In genomic region chr6:127462391-127462790, GRCh38 we compare ENCODE assay signal across 19 cellular contexts. TPM values are rescaled to one million over a fixed set of nuclear protein-coding genes. Genes with fewer than 3 reads are reported as not detected.
DNase-seq lines count a peak whose midpoint lies in the region; ATAC-seq and TF ChIP-seq lines count a peak whose summit lies in the region.
"Had no signal": no experiment of that assay in that cellular context is flagged by ENCODE, and none has a peak within 500 bp of the region (broad histone marks: within the 10 kb centered on the region; RNA-seq: fewer than 3 reads in every experiment).

No MANE protein-coding gene starts in this region.

- intact Hi-C loops in left lung (cut with DNase I) (loop anchor here in 1 of 2 donors (10.0 kb wide), 1 partner anchor 52 kb away; the partner anchor contains the start of gene MTCL3), tibial artery (cut with DNase I; ENCODE audit: low total_unique reads) (no loop called here)

- H3K27ac ChIP-seq in HEK293 (ENCODE audit: extremely low read depth, low read depth, low read length) (no peak overlapping the region), VCaP (peak overlapping the region; percentile 68), left lung (peak overlapping the region; percentile 70 to 80), tibial artery (peak overlapping the region; percentile 72 to 75)
- H3K27ac ChIP-seq: right lobe of liver, suprapubic skin had no signal

- no peak for TF ChIP-seq CTCF in HEK293 (tag by site-specific recombination; IDR thresholded peaks at IDR 0.05)
- no peak for TF ChIP-seq CTCF in VCaP (conservative IDR thresholded peaks at IDR 0.05)
- TF ChIP-seq CTCF in left lung (IDR thresholded peaks at IDR 0.05): no peak
- TF ChIP-seq CTCF in tibial artery (IDR thresholded peaks at IDR 0.05): no peak

- H3K4me1 ChIP-seq in HEK293 (ENCODE audit: control insufficient read depth, insufficient read depth, low read length): peaks cover 13% of the 10 kb centered on the region
- H3K4me1 ChIP-seq in left lung: peaks cover 0 to 21% of the 10 kb centered on the region in 2 donors
- peaks cover 0 to 54% (median 26%) of the 10 kb centered on the region in 4 donors for H3K4me1 ChIP-seq in tibial artery

- ATAC-seq in left lung: no peak
- no peak for ATAC-seq in GM18867 (IDR thresholded peaks at IDR 0.05; ENCODE audit: unreplicated experiment)

- DNase-seq in left lung (no peak), tibial artery (no peak), amniotic stem cell (lab: John Stamatoyannopoulos, UW) (no peak), NCI-H510A (lab: John Stamatoyannopoulos, UW) (no peak)
- DNase-seq: activated CD8-positive, alpha-beta memory T cell treated with anti-CD3 and anti-CD28 coated beads, Interleukin-2, amount 50 U/mL, for 48 hours; activated gamma-delta T cell treated with Interleukin-2 at 50 U/mL for 16 hours; aorta; C1 segment of cervical spinal cord; DMS79 treated with DMSO at 0.1 percent for 48 hours; Karpas-422; NCI-H1436 treated with DMSO at 0.1 percent for 48 hours; NCI-H226; right lobe of liver; SHP77 treated with DMSO at 0.1 percent for 48 hours; stimulated activated CD4-positive, alpha-beta T cell treated with anti-CD3 and anti-CD28 coated beads, Interleukin-2, amount 100 ng/mL, for 48 hours had no signal

- POLR2A ChIA-PET in HEK293 (lab: Yijun Ruan, JAX): no interaction called here

- H3K27me3 ChIP-seq in left lung (no peaks in the 10 kb centered on the region), tibial artery (no peaks in the 10 kb centered on the region)
- H3K27me3 ChIP-seq: right lobe of liver, suprapubic skin had no signal

- CTCF ChIA-PET in HEK293 (lab: Yijun Ruan, JAX): interaction anchor here (0.5 to 3.6 kb wide), 13 partner anchors 8 to 180 kb away, joined by 3 to 36 read pairs (median 5); no protein-coding TSS in a partner anchor

- H3K9me3 ChIP-seq in HEK293 (ENCODE audit: control insufficient read depth, insufficient read depth, low read depth, low read length) (no peaks in the 10 kb centered on the region), left lung (no peaks in the 10 kb centered on the region), tibial artery (no peaks in the 10 kb centered on the region)
- H3K9me3 ChIP-seq: right lobe of liver, suprapubic skin had no signal

- H3K4me3 ChIP-seq in HEK293 (ENCODE audit: low read depth, low read length) (no peak overlapping the region), left lung (no peak overlapping the region), tibial artery (no peak overlapping the region)
- H3K4me3 ChIP-seq: right lobe of liver, suprapubic skin had no signal

- no peaks in the 10 kb centered on the region for H3K36me3 ChIP-seq in HEK293 (ENCODE audit: control insufficient read depth in 2 of 2, insufficient read depth in 1 of 2, low read length in 2 of 2)
- no peaks in the 10 kb centered on the region for H3K36me3 ChIP-seq in left lung
- H3K36me3 ChIP-seq in tibial artery: no peaks in the 10 kb centered on the region
- H3K36me3 ChIP-seq: right lobe of liver, suprapubic skin had no signal

TF ChIP-seq in HEK293, 187 proteins besides CTCF, POLR2A, EP300 and RAD21:
- TF ChIP-seq ZNF366 (tag by site-specific recombination; conservative IDR thresholded peaks at IDR 0.05) (no peak), ZBTB17 (tag by site-specific recombination; IDR thresholded peaks at IDR 0.05) (peak; percentile 20; the same call in 1 of the 2 replicates)

RNA-seq across cellular contexts. Expression of gene KIAA0408, which starts 3.2 kb away (rescaled TPM):
- 10 to 100 TPM; 19.1 to 50.0 TPM for total RNA-seq in left lung
